In the genomic region with DNA sequence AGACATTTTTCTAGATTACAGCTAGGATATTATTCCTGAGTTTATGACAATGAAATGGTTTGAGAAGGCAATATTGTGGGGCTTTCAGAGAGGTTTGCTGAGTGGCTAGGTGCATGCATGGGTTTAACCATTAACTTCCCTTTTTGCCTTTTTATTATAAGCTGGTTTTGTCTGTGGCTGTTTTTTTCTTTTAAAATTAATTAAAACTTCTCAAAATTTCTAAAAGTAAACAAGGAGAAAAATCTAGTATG, we compare ENCODE assay signal across 10 cellular contexts.
DNase-seq lines count a peak whose midpoint lies in the region; ATAC-seq and TF ChIP-seq lines count a peak whose summit lies in the region.
"Had no signal": no experiment of that assay in that cellular context is flagged by ENCODE, and none has a peak within 500 bp of the region (broad histone marks: within the 10 kb centered on the region; RNA-seq: fewer than 3 reads in every experiment).

No MANE protein-coding gene starts in this region.

- TF ChIP-seq POLR2A in heart left ventricle (IDR thresholded peaks at IDR 0.05): no peak
- no peak for TF ChIP-seq POLR2A in upper lobe of left lung (IDR thresholded peaks at IDR 0.05)

- intact Hi-C loops in heart left ventricle (cut with DNase I): no loop called here
- intact Hi-C loops in left ventricle myocardium superior (cut with micrococcal nuclease): no loop called here
- intact Hi-C loops in activated T-helper 1 cell treated with anti-CD3 and anti-CD28 coated beads, Interleukin-12 subunit alpha, Interleukin-12 subunit beta, Interleukin-2, Interleukin-4 antibody, amounts not matched to agents 30 ng/mL and 10 ng/mL and 1 ng/mL, durations not matched to agents 14 hours and 24 hours and 36 hours (cut with micrococcal nuclease): loop anchor here (2.0 to 10.0 kb wide), 9 partner anchors 34 to 1962 kb away; a partner anchor contains a TSS

- H3K27me3 ChIP-seq in heart left ventricle (no peaks in the 10 kb centered on the region), lung (ENCODE audit: control insufficient read depth, insufficient read depth) (no peaks in the 10 kb centered on the region), upper lobe of left lung (no peaks in the 10 kb centered on the region)

- ATAC-seq in heart left ventricle (no peak), left ventricle myocardium superior (no peak), lung (ENCODE audit: insufficient read depth, low FRiP score) (no peak), upper lobe of left lung (ENCODE audit: low FRiP score in 2 of 2) (peak in 1 of 2 donors; percentile 35)

- no peaks in the 10 kb centered on the region for H3K36me3 ChIP-seq in heart left ventricle
- no peaks in the 10 kb centered on the region for H3K36me3 ChIP-seq in lung (ENCODE audit: control insufficient read depth in 2 of 2, insufficient read depth in 2 of 2, low read length in 2 of 2)
- no peaks in the 10 kb centered on the region for H3K36me3 ChIP-seq in upper lobe of left lung

- H3K4me3 ChIP-seq in heart left ventricle: peak overlapping the region in 10 of 12 donors; percentile 14 to 67 (median 49)
- no peak overlapping the region for H3K4me3 ChIP-seq in lung
- H3K4me3 ChIP-seq in upper lobe of left lung: peak overlapping the region in 3 of 4 donors; percentile 33 to 51 (median 43)

- TF ChIP-seq EP300 in upper lobe of left lung (IDR thresholded peaks at IDR 0.05): no peak

- H3K9me3 Mint-ChIP-seq in activated T-helper 1 cell treated with anti-CD3 and anti-CD28 coated beads, Interleukin-12 subunit alpha, Interleukin-12 subunit beta, Interleukin-2, Interleukin-4 antibody, amounts not matched to agents 30 ng/mL and 10 ng/mL and 1 ng/mL, durations not matched to agents 14 hours and 24 hours and 36 hours: peaks cover 4% of the 10 kb centered on the region
- no peaks in the 10 kb centered on the region for H3K9me3 Mint-ChIP-seq in HFFc6

- peaks cover 61% of the 10 kb centered on the region for H3K4me1 Mint-ChIP-seq in activated T-helper 1 cell treated with anti-CD3 and anti-CD28 coated beads, Interleukin-12 subunit alpha, Interleukin-12 subunit beta, Interleukin-2, Interleukin-4 antibody, amounts not matched to agents 30 ng/mL and 10 ng/mL and 1 ng/mL, durations not matched to agents 14 hours and 24 hours and 36 hours (ENCODE audit: low read depth)
- peaks cover 9% of the 10 kb centered on the region for H3K4me1 Mint-ChIP-seq in HFFc6 (ENCODE audit: low read depth)

- H3K27me3 Mint-ChIP-seq in activated T-helper 1 cell treated with anti-CD3 and anti-CD28 coated beads, Interleukin-12 subunit alpha, Interleukin-12 subunit beta, Interleukin-2, Interleukin-4 antibody, amounts not matched to agents 30 ng/mL and 10 ng/mL and 1 ng/mL, durations not matched to agents 14 hours and 24 hours and 36 hours (ENCODE audit: insufficient read depth): peaks cover 4% of the 10 kb centered on the region
- peaks cover 22% of the 10 kb centered on the region for H3K27me3 Mint-ChIP-seq in HFFc6 (ENCODE audit: insufficient read depth)

- H3K4me3 Mint-ChIP-seq in activated T-helper 1 cell treated with anti-CD3 and anti-CD28 coated beads, Interleukin-12 subunit alpha, Interleukin-12 subunit beta, Interleukin-2, Interleukin-4 antibody, amounts not matched to agents 30 ng/mL and 10 ng/mL and 1 ng/mL, durations not matched to agents 14 hours and 24 hours and 36 hours: peak overlapping the region; percentile 92
- no peak overlapping the region for H3K4me3 Mint-ChIP-seq in HFFc6

- DNase-seq in heart left ventricle: no peak
- DNase-seq in left ventricle myocardium superior: no peak
- DNase-seq in activated T-helper 1 cell treated with anti-CD3 and anti-CD28 coated beads, Interleukin-12 subunit alpha, Interleukin-12 subunit beta, Interleukin-2, Interleukin-4 antibody, amounts not matched to agents 30 ng/mL and 10 ng/mL and 1 ng/mL, durations not matched to agents 14 hours and 24 hours and 36 hours (ENCODE audit: low spot score): no peak
- no peak for DNase-seq in lung (ENCODE audit: low spot score)
- no peak for DNase-seq in upper lobe of left lung
- no peak for DNase-seq in NCI-H1092 treated with DMSO at 0.1 percent for 48 hours (lab: John Stamatoyannopoulos, UW)
- no peak for DNase-seq in HFFc6
- no peak for DNase-seq in UCSD-AML1 (lab: John Stamatoyannopoulos, UW; ENCODE audit: unreplicated experiment)
- DNase-seq: IMR-90, retina had no signal

- H3K9me3 ChIP-seq in heart left ventricle (peaks cover 0 to 2% (median 0%) of the 10 kb centered on the region in 12 donors), lung (ENCODE audit: control insufficient read depth in 2 of 2, insufficient read depth in 1 of 2, low read length in 1 of 2) (peaks cover 0 to under 1% of the 10 kb centered on the region in 2 donors), upper lobe of left lung (no peaks in the 10 kb centered on the region)

- H3K27ac Mint-ChIP-seq in activated T-helper 1 cell treated with anti-CD3 and anti-CD28 coated beads, Interleukin-12 subunit alpha, Interleukin-12 subunit beta, Interleukin-2, Interleukin-4 antibody, amounts not matched to agents 30 ng/mL and 10 ng/mL and 1 ng/mL, durations not matched to agents 14 hours and 24 hours and 36 hours: peak overlapping the region; percentile 99
- H3K27ac Mint-ChIP-seq in HFFc6: no peak overlapping the region

- TF ChIP-seq CTCF in heart left ventricle (IDR thresholded peaks at IDR 0.05) (no peak), lung (IDR thresholded peaks at IDR 0.05; ENCODE audit: control extremely low read depth, extremely low read depth) (no peak), upper lobe of left lung (IDR thresholded peaks at IDR 0.05) (no peak), HFFc6 (IDR thresholded peaks at IDR 0.05) (no peak)

- peaks cover 5% of the 10 kb centered on the region for H3K36me3 Mint-ChIP-seq in activated T-helper 1 cell treated with anti-CD3 and anti-CD28 coated beads, Interleukin-12 subunit alpha, Interleukin-12 subunit beta, Interleukin-2, Interleukin-4 antibody, amounts not matched to agents 30 ng/mL and 10 ng/mL and 1 ng/mL, durations not matched to agents 14 hours and 24 hours and 36 hours (ENCODE audit: low read depth)
- H3K36me3 Mint-ChIP-seq in HFFc6 (ENCODE audit: low read depth): no peaks in the 10 kb centered on the region; the same call in 1 of the 2 replicates

- H3K27ac ChIP-seq in heart left ventricle (peak overlapping the region in 9 of 12 donors; percentile 13 to 95 (median 54)), lung (ENCODE audit: low read depth in 1 of 2, low read length in 1 of 2) (peak overlapping the region; percentile 53 to 71), upper lobe of left lung (peak overlapping the region; percentile 78 to 83 (median 81))

- H3K4me1 ChIP-seq in heart left ventricle (peaks cover 0 to 52% (median 0%) of the 10 kb centered on the region in 12 donors), lung (ENCODE audit: control insufficient read depth in 2 of 2, insufficient read depth in 2 of 2, low read length in 2 of 2) (no peaks in the 10 kb centered on the region), upper lobe of left lung (peaks cover 0 to 7% (median 0%) of the 10 kb centered on the region in 4 donors)
